Comparison of ENCODE assay signal across 8 cellular contexts in genomic region chr15:64507293-64507802, GRCh38. TPM values are rescaled to one million over a fixed set of nuclear protein-coding genes. Genes with fewer than 3 reads are reported as not detected.
DNase-seq lines count a peak whose midpoint lies in the region; ATAC-seq and TF ChIP-seq lines count a peak whose summit lies in the region.

No MANE protein-coding gene starts in this region.

- no peaks in the 10 kb centered on the region for H3K27me3 ChIP-seq in BE2C
- H3K27me3 ChIP-seq in muscle layer of colon (ENCODE audit: control insufficient read depth in 1 of 2, insufficient read depth in 2 of 2, low read length in 2 of 2): no peaks in the 10 kb centered on the region

- TF ChIP-seq CTCF in BE2C (IDR thresholded peaks at IDR 0.05; ENCODE audit: low read depth, low read length): no peak

- no peak overlapping the region for H3K4me3 ChIP-seq in BE2C (ENCODE audit: low read depth, low read length)
- peak overlapping the region in 1 of 2 donors; percentile 2 for H3K4me3 ChIP-seq in muscle layer of colon (ENCODE audit: low read depth in 1 of 2, low read length in 2 of 2)

- H3K36me3 Mint-ChIP-seq in effector memory CD8-positive, alpha-beta T cell (ENCODE audit: insufficient read depth): peaks cover 10% of the 10 kb centered on the region
- H3K36me3 Mint-ChIP-seq in stimulated activated effector memory CD8-positive, alpha-beta T cell treated with anti-CD3 and anti-CD28 coated beads, Interleukin-12 subunit alpha, Interleukin-12 subunit beta, amount 100 ng/mL, for 72 hours: peaks cover 48% of the 10 kb centered on the region

- H3K4me1 ChIP-seq in BE2C: peaks cover 13% of the 10 kb centered on the region
- peaks cover 53% of the 10 kb centered on the region for H3K4me1 ChIP-seq in muscle layer of colon (ENCODE audit: insufficient read depth, low read length)

- H3K9me3 ChIP-seq in BE2C: no peaks in the 10 kb centered on the region
- H3K9me3 ChIP-seq in muscle layer of colon (ENCODE audit: low read length): no peaks in the 10 kb centered on the region

- peaks cover 14% of the 10 kb centered on the region; the same call in 1 of the 2 replicates for H3K36me3 ChIP-seq in BE2C
- H3K36me3 ChIP-seq in muscle layer of colon (ENCODE audit: insufficient read depth, low read length): no peaks in the 10 kb centered on the region

- H3K27ac Mint-ChIP-seq in effector memory CD8-positive, alpha-beta T cell: no peak overlapping the region
- peak overlapping the region; percentile 71 for H3K27ac Mint-ChIP-seq in stimulated activated effector memory CD8-positive, alpha-beta T cell treated with anti-CD3 and anti-CD28 coated beads, Interleukin-12 subunit alpha, Interleukin-12 subunit beta, amount 100 ng/mL, for 72 hours

- no peaks in the 10 kb centered on the region for H3K27me3 Mint-ChIP-seq in effector memory CD8-positive, alpha-beta T cell

- peaks cover 40 to 53% of the 10 kb centered on the region in 2 donors for H3K4me1 Mint-ChIP-seq in effector memory CD8-positive, alpha-beta T cell (ENCODE audit: low read depth in 2 of 2)
- peaks cover 41% of the 10 kb centered on the region for H3K4me1 Mint-ChIP-seq in stimulated activated effector memory CD8-positive, alpha-beta T cell treated with anti-CD3 and anti-CD28 coated beads, Interleukin-12 subunit alpha, Interleukin-12 subunit beta, amount 100 ng/mL, for 72 hours

- H3K9me3 Mint-ChIP-seq in effector memory CD8-positive, alpha-beta T cell: no peaks in the 10 kb centered on the region
- H3K9me3 Mint-ChIP-seq in stimulated activated effector memory CD8-positive, alpha-beta T cell treated with anti-CD3 and anti-CD28 coated beads, Interleukin-12 subunit alpha, Interleukin-12 subunit beta, amount 100 ng/mL, for 72 hours: no peaks in the 10 kb centered on the region

- H3K27ac ChIP-seq in muscle layer of colon (ENCODE audit: low read depth, low read length): peak overlapping the region; percentile 54

- ATAC-seq in GM18870 (IDR thresholded peaks at IDR 0.05; ENCODE audit: unreplicated experiment) (peak; percentile 46), HG03565 (IDR thresholded peaks at IDR 0.05; ENCODE audit: unreplicated experiment) (peak; percentile 46)
- ATAC-seq in effector memory CD8-positive, alpha-beta T cell (replicated peaks): peak; percentile 64
- peak; percentile 92 for ATAC-seq in stimulated activated effector memory CD8-positive, alpha-beta T cell treated with anti-CD3 and anti-CD28 coated beads, Interleukin-12 subunit alpha, Interleukin-12 subunit beta, amount 100 ng/mL, for 72 hours

- H3K4me3 Mint-ChIP-seq in effector memory CD8-positive, alpha-beta T cell: no peak overlapping the region
- no peak overlapping the region for H3K4me3 Mint-ChIP-seq in stimulated activated effector memory CD8-positive, alpha-beta T cell treated with anti-CD3 and anti-CD28 coated beads, Interleukin-12 subunit alpha, Interleukin-12 subunit beta, amount 100 ng/mL, for 72 hours

- H3K9ac ChIP-seq in muscle layer of colon (ENCODE audit: low read length): no peak overlapping the region

- peak; percentile 87 for DNase-seq in BE2C
- peak; percentile 60 for DNase-seq in activated CD4-positive, alpha-beta T cell treated with anti-CD3 and anti-CD28 coated beads for 48 hours
- DNase-seq in effector memory CD8-positive, alpha-beta T cell: no peak
- no peak for DNase-seq in stimulated activated effector memory CD8-positive, alpha-beta T cell treated with anti-CD3 and anti-CD28 coated beads, Interleukin-12 subunit alpha, Interleukin-12 subunit beta, amount 100 ng/mL, for 72 hours (ENCODE audit: low spot score in 2 of 2)
- no peak for DNase-seq in DMS114 treated with DMSO at 0.1 percent for 48 hours (lab: John Stamatoyannopoulos, UW; ENCODE audit: unreplicated experiment)

RNA-seq across cellular contexts. Expression of gene ZNF609, which starts 47.0 kb away (rescaled TPM):
- 34.4 TPM for polyA plus RNA-seq in BE2C (2012; ENCODE audit: insufficient read depth, insufficient read length, low read depth)

Comparison
In these comparisons a context has a peak if more than half of its experiments do, and no peak if none do; other contexts are left out.
1. DNase-seq: peak in BE2C (single experiment) and activated CD4-positive, alpha-beta T cell treated with anti-CD3 and anti-CD28 coated beads for 48 hours (single experiment); none in effector memory CD8-positive, alpha-beta T cell (0 of 3), stimulated activated effector memory CD8-positive, alpha-beta T cell treated with anti-CD3 and anti-CD28 coated beads, Interleukin-12 subunit alpha, Interleukin-12 subunit beta, amount 100 ng/mL, for 72 hours (0 of 2) and DMS114 treated with DMSO at 0.1 percent for 48 hours (single experiment).
2. Peak in every context shown above with its lines, with median percentiles within 50 percentile points of each other: ATAC-seq.